ENCODE assay signal across 8 cellular contexts in genomic region chr15:84735480-84736061, GRCh38. TPM values are rescaled to one million over a fixed set of nuclear protein-coding genes. Genes with fewer than 3 reads are reported as not detected.
DNase-seq lines count a peak whose midpoint lies in the region; ATAC-seq and TF ChIP-seq lines count a peak whose summit lies in the region.
"Not testable (repeated sequence)": the region's sequence is repeated elsewhere in the genome, so short reads cannot be mapped to it uniquely, and the experiment has no call there.

No MANE protein-coding gene starts in this region.

- H3K9me2 ChIP-seq in hepatocyte (replicated peaks; ENCODE audit: insufficient read depth): not testable (repeated sequence)

- H4K20me1 ChIP-seq in BLaER1; hepatocyte (ENCODE audit: insufficient read depth, poor library complexity, severe bottlenecking): not testable (repeated sequence)

- peaks cover 35% of the 10 kb centered on the region for H3K4me1 Mint-ChIP-seq in T-helper 17 cell

- H3K4me3 ChIP-seq in BLaER1; HL-60 (replicated peaks; ENCODE audit: insufficient read depth, low read length); astrocyte of the spinal cord (ENCODE audit: low read depth, low read length); hepatocyte; trophoblast cell (ENCODE audit: low read depth, low read length): not testable (repeated sequence)

- H3K27ac ChIP-seq in BLaER1 (peak overlapping the region; percentile 69), HL-60 (replicated peaks) (peak overlapping the region; percentile 83), hepatocyte (peak overlapping the region; percentile 92), trophoblast cell (ENCODE audit: low read depth, low read length) (peak overlapping the region; percentile 42)

- not testable (repeated sequence) for DNase-seq in HL-60 (ENCODE audit: low read depth in 1 of 2, low spot score in 1 of 2); T-helper 17 cell
- peak; percentile 50 for DNase-seq in astrocyte of the spinal cord (ENCODE audit: low read depth, low spot score)
- peak; percentile 17 for DNase-seq in hepatocyte (ENCODE audit: low spot score)
- peak in 1 of 2 donors; percentile 16 for DNase-seq in trophoblast cell

- H3K14ac ChIP-seq in trophoblast cell (ENCODE audit: low read length): not testable (repeated sequence)

- 53% methylated on average over 9 of the region's 9 CpGs for WGBS in hepatocyte (ENCODE audit: low lambda C conversion rate, missing lambda C conversion rate)
- no CpG with 5 or more reads among the region's 9 CpGs for WGBS in trophoblast cell (ENCODE audit: extremely low coverage, insufficient coverage, insufficient read length)

- H3K9ac ChIP-seq in BLaER1: 0 out of 2 replicates have a peak overlapping the region, but pooled peaks have one; percentile 60
- H3K9ac ChIP-seq in trophoblast cell (ENCODE audit: low read length): not testable (repeated sequence)

- H3K36me3 Mint-ChIP-seq in T-helper 17 cell (ENCODE audit: low read depth): not testable (repeated sequence)

- not testable (repeated sequence) for H3K79me2 ChIP-seq in hepatocyte; trophoblast cell (ENCODE audit: control insufficient read depth, insufficient read depth, low read length, poor library complexity)

- H3K4me1 ChIP-seq in BLaER1 (peaks cover 38% of the 10 kb centered on the region), hepatocyte (ENCODE audit: insufficient read depth) (peaks cover 11% of the 10 kb centered on the region), trophoblast cell (ENCODE audit: control insufficient read depth in 1 of 2, insufficient read depth in 2 of 2, low read length in 2 of 2) (peaks cover 6 to 12% of the 10 kb centered on the region in 2 experiments)

- not testable (repeated sequence) for H3K4ac ChIP-seq in trophoblast cell (ENCODE audit: low read depth, low read length)

- not testable (repeated sequence) for H4K91ac ChIP-seq in trophoblast cell (ENCODE audit: low read depth, low read length)

- H2AK5ac ChIP-seq in trophoblast cell (ENCODE audit: low read length): not testable (repeated sequence)

- not testable (repeated sequence) for TF ChIP-seq CTCF in HL-60 (IDR thresholded peaks at IDR 0.05; ENCODE audit: insufficient read depth, low read length); astrocyte of the spinal cord (IDR thresholded peaks at IDR 0.05; ENCODE audit: low read depth, low read length); hepatocyte (IDR thresholded peaks at IDR 0.05; ENCODE audit: poor library complexity)

- not testable (repeated sequence) for H3K9me3 ChIP-seq in BLaER1; T-helper 17 cell (ENCODE audit: control insufficient read depth, low read length, poor library complexity, severe bottlenecking); hepatocyte (ENCODE audit: low read depth); trophoblast cell (ENCODE audit: insufficient read depth, low read depth, low read length)

- H3K18ac ChIP-seq in trophoblast cell (ENCODE audit: low read length): not testable (repeated sequence)

- not testable (repeated sequence) for H3K36me3 ChIP-seq in BLaER1; hepatocyte (replicated peaks; ENCODE audit: insufficient read depth, low read depth); trophoblast cell (ENCODE audit: control insufficient read depth in 1 of 2, insufficient read depth in 2 of 2, low read length in 2 of 2)

- H3K79me1 ChIP-seq in trophoblast cell (ENCODE audit: low read length): not testable (repeated sequence)

- H4K12ac ChIP-seq in trophoblast cell (ENCODE audit: low read depth, low read length): not testable (repeated sequence)

- peak overlapping the region; percentile 92 for H3K27ac Mint-ChIP-seq in T-helper 17 cell

- peak overlapping the region; percentile 28 for H2AFZ ChIP-seq in hepatocyte
- not testable (repeated sequence) for H2AFZ ChIP-seq in trophoblast cell (ENCODE audit: insufficient read depth, low read length, poor library complexity)

- not testable (repeated sequence) for H3K27me3 Mint-ChIP-seq in T-helper 17 cell

- not testable (repeated sequence) for H3K27me3 ChIP-seq in BLaER1; HL-60 (ENCODE audit: insufficient read depth, poor library complexity, severe bottlenecking); hepatocyte; trophoblast cell (ENCODE audit: insufficient read depth, low read length)

- not testable (repeated sequence) for H2BK5ac ChIP-seq in trophoblast cell (ENCODE audit: low read depth, low read length, poor library complexity)

- H3K4me2 ChIP-seq in BLaER1 (peak overlapping the region; percentile 87), hepatocyte (peak overlapping the region; percentile 64), trophoblast cell (ENCODE audit: low read length) (peak overlapping the region; percentile 60)

- peak; percentile 29 for ATAC-seq in GM19043 (IDR thresholded peaks at IDR 0.05; ENCODE audit: low read depth, unreplicated experiment)
- peak; percentile 35 for ATAC-seq in HG02678 (IDR thresholded peaks at IDR 0.05; ENCODE audit: unreplicated experiment)
- ATAC-seq in T-helper 17 cell: peak; percentile 51

- H3K4me3 Mint-ChIP-seq in T-helper 17 cell: peak overlapping the region; percentile 90

- not testable (repeated sequence) for H2BK12ac ChIP-seq in trophoblast cell (ENCODE audit: low read length)

- not testable (repeated sequence) for H2BK120ac ChIP-seq in trophoblast cell (ENCODE audit: insufficient read depth, low read length, poor library complexity)

- H3K23ac ChIP-seq in trophoblast cell (ENCODE audit: low read length): not testable (repeated sequence)

- H4K8ac ChIP-seq in trophoblast cell (ENCODE audit: low read depth, low read length): not testable (repeated sequence)

- in situ Hi-C loops in astrocyte of the spinal cord (cut with HindIII; ENCODE audit: low sequenced_read_pairs): not testable (repeated sequence)

RNA-seq across cellular contexts. Expression of gene ZNF592, which starts 12.8 kb away (rescaled TPM):
- total RNA-seq in T-helper 17 cell: 10 to 100 TPM; 33.8 to 36.5 TPM
- total RNA-seq in hepatocyte: 11.0 and 14.4 TPM in 2 replicates
- 14.4 and 17.6 TPM in 2 replicates for polyA plus RNA-seq in hepatocyte
- polyA plus RNA-seq in trophoblast cell (2013): 25.3 and 25.7 TPM in 2 replicates

RNA-seq across cellular contexts. Expression of gene SEC11A, which starts 19.6 kb away (rescaled TPM):
- 10 to 100 TPM; 53.1 to 67.7 TPM for total RNA-seq in T-helper 17 cell
- total RNA-seq in hepatocyte: 271 and 295 TPM in 2 replicates
- 198 and 218 TPM in 2 replicates for polyA plus RNA-seq in hepatocyte
- 316 and 319 TPM in 2 replicates for polyA plus RNA-seq in trophoblast cell (2013)

Comparison
In these comparisons a context has a peak if more than half of its experiments do, and no peak if none do; other contexts are left out.
1. H3K27ac ChIP-seq: peak in every context shown above with its lines; median percentile 92 in hepatocyte; 83 in HL-60; 69 in BLaER1; 42 in trophoblast cell.